ENCODE assay signal across 20 cellular contexts in genomic region chr5:95628154-95628810, GRCh38. TPM values are rescaled to one million over a fixed set of nuclear protein-coding genes. Genes with fewer than 3 reads are reported as not detected.
DNase-seq lines count a peak whose midpoint lies in the region; ATAC-seq and TF ChIP-seq lines count a peak whose summit lies in the region.
"Had no signal": no experiment of that assay in that cellular context is flagged by ENCODE, and none has a peak within 500 bp of the region (broad histone marks: within the 10 kb centered on the region; RNA-seq: fewer than 3 reads in every experiment).

No MANE protein-coding gene starts in this region.

- peak; percentile 81 for ATAC-seq in left colon
- ATAC-seq: CD8-positive, alpha-beta T cell had no signal

- DNase-seq in left colon (no peak), myocyte (ENCODE audit: low read depth) (peak; percentile 93), AG20443 (ENCODE audit: low spot score) (no peak), medulla oblongata (ENCODE audit: extremely low spot score) (no peak), AG08395 (ENCODE audit: low spot score) (no peak), NCI-H446 treated with DMSO at 0.1 percent for 48 hours (lab: John Stamatoyannopoulos, UW) (no peak)
- DNase-seq: AML-193; BE2C; Caco-2; CD4-positive, CD25-positive, alpha-beta regulatory T cell; CD8-positive, alpha-beta T cell; DMS153; EL; GF-D8; GOT3; HFFc6 had no signal

- H3K27ac ChIP-seq in VCaP, result peak overlapping the region; percentile 60
- H3K27ac ChIP-seq: C4-2B had no signal

- no peak for TF ChIP-seq CTCF in VCaP (conservative IDR thresholded peaks at IDR 0.05)

- intact Hi-C loops in left colon (cut with DNase I, micrococcal nuclease), result no loop called here

RNA-seq across cellular contexts. Expression of gene GPR150, which starts 8.4 kb away (rescaled TPM):
- under 1 TPM; 0.37 to 0.45 TPM for total RNA-seq in left colon
- 0.31 and 0.53 TPM in 2 replicates for total RNA-seq in myocyte
- polyA plus RNA-seq in myocyte (2012), result 0.24 TPM
- total RNA-seq: A172 had no signal

RNA-seq across cellular contexts. Expression of gene RFESD, which starts 18.3 kb away (rescaled TPM):
- total RNA-seq in left colon (under 1 TPM; 0.55 to 0.84 TPM), myocyte (1.2 and 1.9 TPM in 2 replicates)
- polyA plus RNA-seq in myocyte (2012), result 2.2 TPM

RNA-seq across cellular contexts. Expression of gene SPATA9, which starts 54.5 kb away (rescaled TPM):
- total RNA-seq in left colon (under 1 TPM; 0.31 to 0.49 TPM), myocyte (1.4 and 1.7 TPM in 2 replicates)
- polyA plus RNA-seq in myocyte (2012), result 1.1 TPM
- total RNA-seq: A172; A673; CD4-positive, CD25-positive, alpha-beta regulatory T cell; CD8-positive, alpha-beta T cell had no signal
